ENCODE assay signal across 8 cellular contexts in genomic region chr6:129575378-129576118, GRCh38.
DNase-seq lines count a peak whose midpoint lies in the region; ATAC-seq, FAIRE-seq and TF ChIP-seq lines count a peak whose summit lies in the region.

No MANE protein-coding gene starts in this region.

- H3K4me3 Mint-ChIP-seq in CD8-positive, alpha-beta memory T cell = peak overlapping the region in 5 of 7 donors; percentile 20 to 70 (median 40)
- peak overlapping the region in 9 of 10 donors; percentile 48 to 66 (median 59) for H3K4me3 Mint-ChIP-seq in naive thymus-derived CD4-positive, alpha-beta T cell

- POLR2A ChIA-PET in CD8-positive, alpha-beta memory T cell (lab: Charles Lee) = no interaction called here
- POLR2A ChIA-PET in naive thymus-derived CD4-positive, alpha-beta T cell (lab: Charles Lee) = interaction anchor here (0.6 kb wide), 1 partner anchor 1056 kb away, joined by 4 read pairs; no protein-coding TSS in a partner anchor

- peak in 2 of 5 donors; percentile 17 to 23 for DNase-seq in CD8-positive, alpha-beta memory T cell
- DNase-seq in HT1080 (ENCODE audit: low read depth) = peak; percentile 56
- DNase-seq in SK-MEL-5 (ENCODE audit: low read depth, low spot score) = peak; percentile 66
- peak; percentile 61 to 70 for DNase-seq in erythroblast (lab: John Stamatoyannopoulos, UW)
- peak in 5 of 9 donors; percentile 4 to 31 (median 21) for DNase-seq in naive thymus-derived CD4-positive, alpha-beta T cell
- no peak for DNase-seq in activated CD4-positive, alpha-beta T cell treated with anti-CD3 and anti-CD28 coated beads for 1 hour
- no peak for DNase-seq in GM12892 (ENCODE audit: insufficient read length)
- DNase-seq in stimulated activated CD4-positive, alpha-beta T cell treated with anti-CD3 and anti-CD28 coated beads, Interleukin-2, amount 100 ng/mL, for 48 hours = no peak

- ATAC-seq in naive thymus-derived CD4-positive, alpha-beta T cell = peak; percentile 71

- H3K27ac Mint-ChIP-seq in CD8-positive, alpha-beta memory T cell = no peak overlapping the region
- H3K27ac Mint-ChIP-seq in naive thymus-derived CD4-positive, alpha-beta T cell = peak overlapping the region in 2 of 9 donors; percentile 22 to 41

- peaks cover 8 to 10% (median 9%) of the 10 kb centered on the region in 3 donors for H3K4me1 Mint-ChIP-seq in CD8-positive, alpha-beta memory T cell
- peaks cover 0 to 11% (median 8%) of the 10 kb centered on the region in 7 donors for H3K4me1 Mint-ChIP-seq in naive thymus-derived CD4-positive, alpha-beta T cell

- peaks cover 6 to 12% (median 9%) of the 10 kb centered on the region in 5 donors for H3K9me3 Mint-ChIP-seq in CD8-positive, alpha-beta memory T cell
- H3K9me3 Mint-ChIP-seq in naive thymus-derived CD4-positive, alpha-beta T cell = peaks cover 0 to 16% (median 4%) of the 10 kb centered on the region in 11 donors

- CTCF ChIA-PET in CD8-positive, alpha-beta memory T cell (lab: Charles Lee) = interaction anchor here (1.0 kb wide), 2 partner anchors 44 to 76 kb away, joined by 3 to 4 read pairs; no protein-coding TSS in a partner anchor
- CTCF ChIA-PET in naive thymus-derived CD4-positive, alpha-beta T cell (lab: Charles Lee) = interaction anchor here (0.6 to 0.9 kb wide), 5 partner anchors 10 to 1717 kb away, joined by 3 to 4 read pairs (median 3); no protein-coding TSS in a partner anchor

- in situ Hi-C loops in SK-MEL-5 (cut with HindIII; ENCODE audit: low pct_unique_long_range_greater_than_20kb, low sequenced_read_pairs) = no loop called here

- H3K9me3 ChIP-seq in CD8-positive, alpha-beta memory T cell (ENCODE audit: low read length) = no peaks in the 10 kb centered on the region
- no peaks in the 10 kb centered on the region for H3K9me3 ChIP-seq in naive thymus-derived CD4-positive, alpha-beta T cell (ENCODE audit: control insufficient read depth in 2 of 3, low read length in 3 of 3)

- H3K36me3 ChIP-seq in CD8-positive, alpha-beta memory T cell (ENCODE audit: insufficient read depth, low read length) = no peaks in the 10 kb centered on the region
- H3K36me3 ChIP-seq in naive thymus-derived CD4-positive, alpha-beta T cell (ENCODE audit: control insufficient read depth in 2 of 3, insufficient read depth in 3 of 3, low read length in 3 of 3) = no peaks in the 10 kb centered on the region

- FAIRE-seq in GM12892 (lab: Jason Lieb, UNC) = no peak

- TF ChIP-seq POLR2A in erythroblast (IDR thresholded peaks at IDR 0.05; ENCODE audit: low read length) = no peak
- no peak for TF ChIP-seq POLR2A in GM12892 (IDR thresholded peaks at IDR 0.05; ENCODE audit: low read depth, low read length)

- no peaks in the 10 kb centered on the region for H3K4me1 ChIP-seq in CD8-positive, alpha-beta memory T cell (ENCODE audit: insufficient read depth, low read length)
- peaks cover 0 to 3% of the 10 kb centered on the region in 2 donors for H3K4me1 ChIP-seq in naive thymus-derived CD4-positive, alpha-beta T cell (ENCODE audit: control insufficient read depth in 2 of 2, insufficient read depth in 2 of 2, low read length in 2 of 2)

- H3K27me3 Mint-ChIP-seq in CD8-positive, alpha-beta memory T cell = no peaks in the 10 kb centered on the region
- peaks cover 0 to 5% (median 0%) of the 10 kb centered on the region in 5 donors for H3K27me3 Mint-ChIP-seq in naive thymus-derived CD4-positive, alpha-beta T cell

- H3K27me3 ChIP-seq in CD8-positive, alpha-beta memory T cell (ENCODE audit: insufficient read depth, low read length, poor library complexity, severe bottlenecking) = no peaks in the 10 kb centered on the region
- no peaks in the 10 kb centered on the region for H3K27me3 ChIP-seq in naive thymus-derived CD4-positive, alpha-beta T cell (ENCODE audit: control insufficient read depth in 2 of 2, insufficient read depth in 2 of 2, low read length in 2 of 2)

- intact Hi-C loops in naive thymus-derived CD4-positive, alpha-beta T cell (cut with micrococcal nuclease) = loop anchor here (1.0 to 10.0 kb wide), 3 partner anchors 76 to 1841 kb away; no protein-coding TSS in a partner anchor

- H3K27ac ChIP-seq in CD8-positive, alpha-beta memory T cell (ENCODE audit: low read depth, low read length) = no peak overlapping the region
- no peak overlapping the region for H3K27ac ChIP-seq in naive thymus-derived CD4-positive, alpha-beta T cell (ENCODE audit: low read depth, low read length)

- peaks cover 9 to 19% (median 18%) of the 10 kb centered on the region in 3 donors for H3K36me3 Mint-ChIP-seq in CD8-positive, alpha-beta memory T cell
- peaks cover 0 to 17% (median under 1%) of the 10 kb centered on the region in 5 donors for H3K36me3 Mint-ChIP-seq in naive thymus-derived CD4-positive, alpha-beta T cell

- H3K4me3 ChIP-seq in CD8-positive, alpha-beta memory T cell (ENCODE audit: low read length) = peak overlapping the region; percentile 34
- no peak overlapping the region for H3K4me3 ChIP-seq in naive thymus-derived CD4-positive, alpha-beta T cell (ENCODE audit: low read length)

Comparison
In these comparisons a context has a peak if more than half of its experiments do, and no peak if none do; other contexts are left out.
1. DNase-seq: peak in HT1080 (single experiment), SK-MEL-5 (single experiment), erythroblast (2 of 2) and naive thymus-derived CD4-positive, alpha-beta T cell (5 of 9); none in activated CD4-positive, alpha-beta T cell treated with anti-CD3 and anti-CD28 coated beads for 1 hour (single experiment), GM12892 (single experiment) and stimulated activated CD4-positive, alpha-beta T cell treated with anti-CD3 and anti-CD28 coated beads, Interleukin-2, amount 100 ng/mL, for 48 hours (0 of 2).